Comparison of ENCODE assay signal across 1 cellular context in genomic region chr19:15104411-15104810, GRCh38.
TF ChIP-seq lines count a peak whose summit lies in the region.

No MANE protein-coding gene starts in this region.

TF ChIP-seq in GM23338, 12 proteins besides CTCF, POLR2A, EP300 and RAD21 (continued from another document):
- TF ChIP-seq, protein P1, sequence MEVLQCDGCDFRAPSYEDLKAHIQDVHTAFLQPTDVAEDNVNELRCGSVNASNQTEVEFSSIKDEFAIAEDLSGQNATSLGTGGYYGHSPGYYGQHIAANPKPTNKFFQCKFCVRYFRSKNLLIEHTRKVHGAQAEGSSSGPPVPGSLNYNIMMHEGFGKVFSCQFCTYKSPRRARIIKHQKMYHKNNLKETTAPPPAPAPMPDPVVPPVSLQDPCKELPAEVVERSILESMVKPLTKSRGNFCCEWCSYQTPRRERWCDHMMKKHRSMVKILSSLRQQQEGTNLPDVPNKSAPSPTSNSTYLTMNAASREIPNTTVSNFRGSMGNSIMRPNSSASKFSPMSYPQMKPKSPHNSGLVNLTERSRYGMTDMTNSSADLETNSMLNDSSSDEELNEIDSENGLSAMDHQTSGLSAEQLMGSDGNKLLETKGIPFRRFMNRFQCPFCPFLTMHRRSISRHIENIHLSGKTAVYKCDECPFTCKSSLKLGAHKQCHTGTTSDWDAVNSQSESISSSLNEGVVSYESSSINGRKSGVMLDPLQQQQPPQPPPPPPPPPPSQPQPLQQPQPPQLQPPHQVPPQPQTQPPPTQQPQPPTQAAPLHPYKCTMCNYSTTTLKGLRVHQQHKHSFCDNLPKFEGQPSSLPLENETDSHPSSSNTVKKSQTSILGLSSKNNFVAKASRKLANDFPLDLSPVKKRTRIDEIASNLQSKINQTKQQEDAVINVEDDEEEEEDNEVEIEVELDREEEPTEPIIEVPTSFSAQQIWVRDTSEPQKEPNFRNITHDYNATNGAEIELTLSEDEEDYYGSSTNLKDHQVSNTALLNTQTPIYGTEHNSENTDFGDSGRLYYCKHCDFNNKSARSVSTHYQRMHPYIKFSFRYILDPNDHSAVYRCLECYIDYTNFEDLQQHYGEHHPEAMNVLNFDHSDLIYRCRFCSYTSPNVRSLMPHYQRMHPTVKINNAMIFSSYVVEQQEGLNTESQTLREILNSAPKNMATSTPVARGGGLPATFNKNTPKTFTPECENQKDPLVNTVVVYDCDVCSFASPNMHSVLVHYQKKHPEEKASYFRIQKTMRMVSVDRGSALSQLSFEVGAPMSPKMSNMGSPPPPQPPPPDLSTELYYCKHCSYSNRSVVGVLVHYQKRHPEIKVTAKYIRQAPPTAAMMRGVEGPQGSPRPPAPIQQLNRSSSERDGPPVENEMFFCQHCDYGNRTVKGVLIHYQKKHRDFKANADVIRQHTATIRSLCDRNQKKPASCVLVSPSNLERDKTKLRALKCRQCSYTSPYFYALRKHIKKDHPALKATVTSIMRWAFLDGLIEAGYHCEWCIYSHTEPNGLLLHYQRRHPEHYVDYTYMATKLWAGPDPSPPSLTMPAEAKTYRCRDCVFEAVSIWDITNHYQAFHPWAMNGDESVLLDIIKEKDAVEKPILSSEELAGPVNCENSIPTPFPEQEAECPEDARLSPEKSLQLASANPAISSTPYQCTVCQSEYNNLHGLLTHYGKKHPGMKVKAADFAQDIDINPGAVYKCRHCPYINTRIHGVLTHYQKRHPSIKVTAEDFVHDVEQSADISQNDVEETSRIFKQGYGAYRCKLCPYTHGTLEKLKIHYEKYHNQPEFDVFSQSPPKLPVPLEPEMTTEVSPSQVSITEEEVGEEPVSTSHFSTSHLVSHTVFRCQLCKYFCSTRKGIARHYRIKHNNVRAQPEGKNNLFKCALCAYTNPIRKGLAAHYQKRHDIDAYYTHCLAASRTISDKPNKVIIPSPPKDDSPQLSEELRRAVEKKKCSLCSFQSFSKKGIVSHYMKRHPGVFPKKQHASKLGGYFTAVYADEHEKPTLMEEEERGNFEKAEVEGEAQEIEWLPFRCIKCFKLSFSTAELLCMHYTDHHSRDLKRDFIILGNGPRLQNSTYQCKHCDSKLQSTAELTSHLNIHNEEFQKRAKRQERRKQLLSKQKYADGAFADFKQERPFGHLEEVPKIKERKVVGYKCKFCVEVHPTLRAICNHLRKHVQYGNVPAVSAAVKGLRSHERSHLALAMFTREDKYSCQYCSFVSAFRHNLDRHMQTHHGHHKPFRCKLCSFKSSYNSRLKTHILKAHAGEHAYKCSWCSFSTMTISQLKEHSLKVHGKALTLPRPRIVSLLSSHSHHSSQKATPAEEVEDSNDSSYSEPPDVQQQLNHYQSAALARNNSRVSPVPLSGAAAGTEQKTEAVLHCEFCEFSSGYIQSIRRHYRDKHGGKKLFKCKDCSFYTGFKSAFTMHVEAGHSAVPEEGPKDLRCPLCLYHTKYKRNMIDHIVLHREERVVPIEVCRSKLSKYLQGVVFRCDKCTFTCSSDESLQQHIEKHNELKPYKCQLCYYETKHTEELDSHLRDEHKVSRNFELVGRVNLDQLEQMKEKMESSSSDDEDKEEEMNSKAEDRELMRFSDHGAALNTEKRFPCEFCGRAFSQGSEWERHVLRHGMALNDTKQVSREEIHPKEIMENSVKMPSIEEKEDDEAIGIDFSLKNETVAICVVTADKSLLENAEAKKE (CRISPR knock-in tag; IDR thresholded peaks at IDR 0.05), result no peak
